8 cellular contexts compared by ENCODE assay signal in genomic region chr6:26322645-26323482, GRCh38. TPM values are rescaled to one million over a fixed set of nuclear protein-coding genes. Genes with fewer than 3 reads are reported as not detected.
DNase-seq lines count a peak whose midpoint lies in the region; ATAC-seq, FAIRE-seq and TF ChIP-seq lines count a peak whose summit lies in the region.

No MANE protein-coding gene starts in this region.

- H3K4me2 ChIP-seq in A549 (peak overlapping the region; percentile 95), KMS-11 (peak overlapping the region; percentile 99)

- H3K36me3 ChIP-seq in KMS-11 (ENCODE audit: insufficient read depth) (no peaks in the 10 kb centered on the region), Peyer's patch (no peaks in the 10 kb centered on the region)

- peak in 1 of 2 experiments; percentile 88 for DNase-seq in A549 (ENCODE audit: low read depth in 1 of 2, low spot score in 1 of 2)
- no peak for DNase-seq in GM12892 (ENCODE audit: insufficient read length)
- peak in 1 of 3 donors; percentile 59 for DNase-seq in Peyer's patch
- no peak for DNase-seq in glutamatergic neuron
- peak; percentile 77 for DNase-seq in pons (ENCODE audit: low spot score)

- H3K27me3 Mint-ChIP-seq in activated naive CD4-positive, alpha-beta T cell treated with anti-CD3 and anti-CD28 coated beads, Interleukin-2, amount 50 U/mL, for 24 hours = peaks cover 11% of the 10 kb centered on the region
- H3K27me3 Mint-ChIP-seq in glutamatergic neuron (ENCODE audit: unreplicated experiment) = peaks cover 18% of the 10 kb centered on the region

- H3K4me1 Mint-ChIP-seq in activated naive CD4-positive, alpha-beta T cell treated with anti-CD3 and anti-CD28 coated beads, Interleukin-2, amount 50 U/mL, for 24 hours = peaks cover 29% of the 10 kb centered on the region
- H3K4me1 Mint-ChIP-seq in glutamatergic neuron (ENCODE audit: low read depth, unreplicated experiment) = no peaks in the 10 kb centered on the region

- H3K27ac ChIP-seq in A549 = peak overlapping the region; percentile 83 to 91; a peak in 4 of 6 replicates
- H3K27ac ChIP-seq in KMS-11 = peak overlapping the region; percentile 89
- peak overlapping the region in 2 of 4 donors; percentile 3 to 42 for H3K27ac ChIP-seq in Peyer's patch

- H3K27ac Mint-ChIP-seq in activated naive CD4-positive, alpha-beta T cell treated with anti-CD3 and anti-CD28 coated beads, Interleukin-2, amount 50 U/mL, for 24 hours = peak overlapping the region; percentile 60
- H3K27ac Mint-ChIP-seq in glutamatergic neuron (ENCODE audit: unreplicated experiment) = peak overlapping the region; percentile 41

- no peaks in the 10 kb centered on the region for H3K79me2 ChIP-seq in KMS-11 (ENCODE audit: insufficient read depth, low read depth)

- H3K4me1 ChIP-seq in A549 (peaks cover 14% of the 10 kb centered on the region), KMS-11 (ENCODE audit: low read depth, poor library complexity, severe bottlenecking) (peaks cover 30% of the 10 kb centered on the region), Peyer's patch (peaks cover 0 to 3% (median under 1%) of the 10 kb centered on the region in 4 donors)

- WGBS in A549 (ENCODE audit: missing lambda C conversion rate) = 27% methylated on average over 21 of the region's 21 CpGs

- no peak for TF ChIP-seq CTCF in A549 (IDR thresholded peaks at IDR 0.05)
- no peak for TF ChIP-seq CTCF in KMS-11 (conservative IDR thresholded peaks at IDR 0.05; ENCODE audit: low read depth, low read length)
- TF ChIP-seq CTCF in Peyer's patch (IDR thresholded peaks at IDR 0.05) = no peak
- no peak for TF ChIP-seq CTCF in glutamatergic neuron (IDR thresholded peaks at IDR 0.05; ENCODE audit: partially characterized antibody, unreplicated experiment)

- no peaks in the 10 kb centered on the region for H3K9me3 Mint-ChIP-seq in activated naive CD4-positive, alpha-beta T cell treated with anti-CD3 and anti-CD28 coated beads, Interleukin-2, amount 50 U/mL, for 24 hours
- peaks cover 27% of the 10 kb centered on the region for H3K9me3 Mint-ChIP-seq in glutamatergic neuron (ENCODE audit: unreplicated experiment)

- peak; percentile 73 for FAIRE-seq in A549 (lab: Jason Lieb, UNC)
- FAIRE-seq in GM12892 (lab: Jason Lieb, UNC) = peak; percentile 73

- H3K9me3 ChIP-seq in A549 = no peaks in the 10 kb centered on the region
- no peaks in the 10 kb centered on the region for H3K9me3 ChIP-seq in Peyer's patch

- H4K20me1 ChIP-seq in KMS-11 (ENCODE audit: insufficient read depth) = no peaks in the 10 kb centered on the region

- TF ChIP-seq EP300 in A549 (IDR thresholded peaks at IDR 0.05) = no peak

- H2AFZ ChIP-seq in KMS-11 (ENCODE audit: low read depth) = peak overlapping the region; percentile 95; the same call in 1 of the 2 replicates

- CTCF ChIA-PET in A549 (lab: Yijun Ruan, JAX) = interaction anchor here (1.1 to 2.4 kb wide), 14 partner anchors 8 to 272 kb away, joined by 3 to 11 read pairs (median 6); a partner anchor contains a TSS

- H3K27me3 ChIP-seq in KMS-11 (ENCODE audit: insufficient read depth, low read depth) (no peaks in the 10 kb centered on the region), Peyer's patch (no peaks in the 10 kb centered on the region)

- no peak for TF ChIP-seq RAD21 in A549 (conservative IDR thresholded peaks at IDR 0.05 in 1 of 2, IDR thresholded peaks at IDR 0.05 in 1 of 2)

- peak; percentile 79 to 81 for ATAC-seq in A549
- no peak for ATAC-seq in HG02623 (IDR thresholded peaks at IDR 0.05; ENCODE audit: unreplicated experiment)

- TF ChIP-seq POLR2A in A549 (IDR thresholded peaks at IDR 0.05; ENCODE audit: low read length) (no peak), GM12892 (IDR thresholded peaks at IDR 0.05; ENCODE audit: low read depth, low read length) (no peak), Peyer's patch (IDR thresholded peaks at IDR 0.05) (no peak)

- no peaks in the 10 kb centered on the region for H3K36me3 Mint-ChIP-seq in activated naive CD4-positive, alpha-beta T cell treated with anti-CD3 and anti-CD28 coated beads, Interleukin-2, amount 50 U/mL, for 24 hours
- no peaks in the 10 kb centered on the region for H3K36me3 Mint-ChIP-seq in glutamatergic neuron (ENCODE audit: unreplicated experiment)

- H3K9ac ChIP-seq in KMS-11 = peak overlapping the region; percentile 77; the same call in 1 of the 2 replicates

- H3K4me3 ChIP-seq in A549 (peak overlapping the region; percentile 56), KMS-11 (IDR thresholded peaks at IDR 0.05; ENCODE audit: insufficient read depth, low read depth, low read length) (no peak overlapping the region), Peyer's patch (peak overlapping the region; percentile 19 to 62 (median 48))

- peak overlapping the region; percentile 89 for H3K4me3 Mint-ChIP-seq in activated naive CD4-positive, alpha-beta T cell treated with anti-CD3 and anti-CD28 coated beads, Interleukin-2, amount 50 U/mL, for 24 hours
- peak overlapping the region; percentile 53 for H3K4me3 Mint-ChIP-seq in glutamatergic neuron (ENCODE audit: unreplicated experiment)

- POLR2A ChIA-PET in A549 (lab: Yijun Ruan, JAX) = interaction anchor here (0.7 to 1.6 kb wide), 7 partner anchors 37 to 214 kb away, joined by 3 to 9 read pairs (median 4); a partner anchor contains a TSS

TF ChIP-seq in A549, 52 proteins besides CTCF, POLR2A, EP300 and RAD21:
- TF ChIP-seq MAFK (IDR thresholded peaks at IDR 0.05; ENCODE audit: partially characterized antibody) (no peak), SREBF2 (IDR thresholded peaks at IDR 0.05) (peak; percentile 72), KDM1A (IDR thresholded peaks at IDR 0.05; ENCODE audit: low read depth) (peak; percentile 4; the same call in 1 of the 2 replicates), MAX (IDR thresholded peaks at IDR 0.05) (peak; percentile 66), BHLHE40 (IDR thresholded peaks at IDR 0.05; ENCODE audit: low read depth, low read length) (no peak), HMGXB4 (CRISPR knock-in tag; IDR thresholded peaks at IDR 0.05; ENCODE audit: borderline replicate concordance) (peak; percentile 4; the same call in 1 of the 2 replicates), USF2 (IDR thresholded peaks at IDR 0.05) (peak; percentile 78), CEBPB (IDR thresholded peaks at IDR 0.05) (peak in 1 of 2 experiments; percentile 36; a peak in 1 of 4 replicates)

RNA-seq across cellular contexts. Expression of gene BTN3A2, which starts 42.1 kb away (rescaled TPM):
- polyA plus RNA-seq in A549 (2011; rRNA removed) (13.4 and 13.5 TPM in 2 replicates), A549 (2017; fragmentation: RNase III; extraction: RNeasy Plus Mini Kit Qiagen cat#74134 plus additional on column Dnase treatment) (4.2 to 5.1 TPM (median 4.8 TPM) in 3 replicates)
- 4.3 and 5.5 TPM in 2 replicates for polyA plus RNA-seq in A549 (2012; cell fraction: cytosol; rRNA removed)
- polyA plus RNA-seq in A549 (2012; cell fraction: nucleus; rRNA removed) = 3.3 and 4.1 TPM in 2 replicates
- polyA minus RNA-seq in A549 (2011; rRNA and poly(A)+ RNA removed) = 4.9 and 11.7 TPM in 2 replicates
- polyA plus RNA-seq in GM12892 (2012; ENCODE audit: missing spikeins) = 65.0 TPM
- total RNA-seq in Peyer's patch (10 to 100 TPM; 25.6 to 44.9 (median 37.0) TPM), glutamatergic neuron (ENCODE audit: unreplicated experiment) (1.3 TPM)

Comparison
In these comparisons a context has a peak if more than half of its experiments do, and no peak if none do; other contexts are left out.
1. RNA of gene BTN3A2, which starts 42.1 kb away (total RNA-seq): 25.6 to 44.9 TPM in Peyer's patch; 1.3 TPM in glutamatergic neuron (single experiment); every median in the first group is over 10 times any median in the second.